22 cellular contexts compared by ENCODE assay signal in genomic region chr22:36863979-36864378, GRCh38. TPM values are rescaled to one million over a fixed set of nuclear protein-coding genes. Genes with fewer than 3 reads are reported as not detected.
DNase-seq lines count a peak whose midpoint lies in the region; ATAC-seq, FAIRE-seq and TF ChIP-seq lines count a peak whose summit lies in the region.
"Had no signal": no experiment of that assay in that cellular context is flagged by ENCODE, and none has a peak within 500 bp of the region (broad histone marks: within the 10 kb centered on the region; RNA-seq: fewer than 3 reads in every experiment).

No MANE protein-coding gene starts in this region.

- intact Hi-C loops in CD14-positive monocyte (cut with micrococcal nuclease), result loop anchor here in 1 of 2 donors (5.0 kb wide), 1 partner anchor 48 kb away; the partner anchor contains the start of gene CSF2RB

- H3K36me3 ChIP-seq in neutrophil, result peaks cover 57% of the 10 kb centered on the region
- H3K36me3 ChIP-seq: HAP-1 had no signal

- H3K4me1 Mint-ChIP-seq in CD14-positive monocyte, result peaks cover 71% of the 10 kb centered on the region
- peaks cover 41% of the 10 kb centered on the region for H3K4me1 Mint-ChIP-seq in activated T-helper 17 cell treated with anti-CD3 and anti-CD28 coated beads, Interleukin-2, amount 50 U/mL, for 72 hours

- ATAC-seq in activated CD4-positive, CD25-positive, alpha-beta regulatory T cell treated with anti-CD3 and anti-CD28 coated beads, Interleukin-2, amount 50 U/mL, for 24 hours, result no peak
- no peak for ATAC-seq in activated T-helper 17 cell treated with anti-CD3 and anti-CD28 coated beads, Interleukin-2, amount 50 U/mL, for 72 hours (replicated peaks)
- no peak for ATAC-seq in HG03280 (IDR thresholded peaks at IDR 0.05; ENCODE audit: unreplicated experiment)

- H3K9me3 Mint-ChIP-seq in CD14-positive monocyte, result peaks cover 0 to 2% (median 0%) of the 10 kb centered on the region in 7 donors
- H3K9me3 Mint-ChIP-seq in activated T-helper 17 cell treated with anti-CD3 and anti-CD28 coated beads, Interleukin-2, amount 50 U/mL, for 72 hours, result no peaks in the 10 kb centered on the region

- FAIRE-seq in HTR-8/SVneo (lab: Jason Lieb, UNC), result no peak
- FAIRE-seq: D721Med had no signal

- H3K27me3 Mint-ChIP-seq in CD14-positive monocyte (ENCODE audit: low read depth in 3 of 3), result peaks cover 0 to 4% (median 0%) of the 10 kb centered on the region in 3 donors
- no peaks in the 10 kb centered on the region for H3K27me3 Mint-ChIP-seq in activated T-helper 17 cell treated with anti-CD3 and anti-CD28 coated beads, Interleukin-2, amount 50 U/mL, for 72 hours

- peak; percentile 31 for DNase-seq in activated CD4-positive, CD25-positive, alpha-beta regulatory T cell treated with anti-CD3 and anti-CD28 coated beads, Interleukin-2, amount 50 U/mL, for 72 hours
- DNase-seq in CD14-positive monocyte (ENCODE audit: low spot score) (no peak), islet precursor cell (no peak), HTR-8/SVneo (ENCODE audit: insufficient read length, low spot score) (no peak)
- DNase-seq: 8988T, DMS53, EL, GM23248, NCI-H187, NCI-H446, NCI-H526, PC-9, SIG-M5, SK-N-SH had no signal

- H3K27ac ChIP-seq in neutrophil, result peak overlapping the region; percentile 95
- H3K27ac ChIP-seq: GM23248, KMS-11, PC-9 had no signal

- no peaks in the 10 kb centered on the region for H3K9me3 ChIP-seq in neutrophil
- H3K9me3 ChIP-seq: HAP-1, SK-N-SH had no signal

- H3K4me3 Mint-ChIP-seq in CD14-positive monocyte, result peak overlapping the region in 1 of 2 donors; percentile 40
- no peak overlapping the region for H3K4me3 Mint-ChIP-seq in activated T-helper 17 cell treated with anti-CD3 and anti-CD28 coated beads, Interleukin-2, amount 50 U/mL, for 72 hours

- H3K4me3 ChIP-seq in neutrophil (ENCODE audit: low read depth in 1 of 2, low read length in 1 of 2), result peak overlapping the region; percentile 80 to 92
- H3K4me3 ChIP-seq: GM23248, HAP-1, PC-9 had no signal

- peak overlapping the region; percentile 21 to 88 (median 79) for H3K27ac Mint-ChIP-seq in CD14-positive monocyte
- peak overlapping the region; percentile 86 for H3K27ac Mint-ChIP-seq in activated T-helper 17 cell treated with anti-CD3 and anti-CD28 coated beads, Interleukin-2, amount 50 U/mL, for 72 hours

- peaks cover 74 to 89% of the 10 kb centered on the region in 2 experiments for H3K4me1 ChIP-seq in neutrophil (ENCODE audit: control insufficient read depth in 1 of 2, insufficient read depth in 1 of 2, low read depth in 1 of 2, low read length in 1 of 2)
- H3K4me1 ChIP-seq: HAP-1 had no signal

- TF ChIP-seq CTCF in CD14-positive monocyte (IDR thresholded peaks at IDR 0.05), result no peak
- no peak for TF ChIP-seq CTCF in neutrophil (IDR thresholded peaks at IDR 0.05)

- H3K36me3 Mint-ChIP-seq in CD14-positive monocyte, result peaks cover 51 to 56% of the 10 kb centered on the region in 2 donors
- H3K36me3 Mint-ChIP-seq in activated T-helper 17 cell treated with anti-CD3 and anti-CD28 coated beads, Interleukin-2, amount 50 U/mL, for 72 hours (ENCODE audit: low read depth), result peaks cover 34% of the 10 kb centered on the region

- no peaks in the 10 kb centered on the region for H3K27me3 ChIP-seq in neutrophil

RNA-seq across cellular contexts. Expression of gene NCF4, which starts 3.2 kb away (rescaled TPM):
- polyA plus RNA-seq in CD14-positive monocyte, result 100 to 1,000 TPM; 209 to 249 TPM
- 10 to 100 TPM; 40.6 to 60.1 TPM for total RNA-seq in activated T-helper 17 cell treated with anti-CD3 and anti-CD28 coated beads, Interleukin-2, amount 50 U/mL, for 72 hours
- total RNA-seq: GM23248, HT-29 had no signal
- polyA plus RNA-seq: GM23248, SK-N-SH had no signal

RNA-seq across cellular contexts. Expression of gene PVALB, which starts 47.1 kb away (rescaled TPM):
- polyA plus RNA-seq in CD14-positive monocyte, result under 1 TPM in 1 of 2 donors, not detected in 1; 0.65 TPM
- not detected for total RNA-seq in activated T-helper 17 cell treated with anti-CD3 and anti-CD28 coated beads, Interleukin-2, amount 50 U/mL, for 72 hours
- total RNA-seq: GM23248, HT-29, PC-9 had no signal
- polyA plus RNA-seq: GM23248, SK-N-SH had no signal

RNA-seq across cellular contexts. Expression of gene CSF2RB, which starts 49.4 kb away (rescaled TPM):
- polyA plus RNA-seq in CD14-positive monocyte, result 10 to 100 TPM; 29.9 to 52.7 TPM
- total RNA-seq in activated T-helper 17 cell treated with anti-CD3 and anti-CD28 coated beads, Interleukin-2, amount 50 U/mL, for 72 hours, result 1 to 10 TPM; 4.2 to 4.8 TPM
- total RNA-seq: HT-29, PC-9 had no signal
- polyA plus RNA-seq: SK-N-SH had no signal
